Comparison of ENCODE assay signal across 10 cellular contexts in genomic region chr11:75557649-75558494, GRCh38. TPM values are rescaled to one million over a fixed set of nuclear protein-coding genes. Genes with fewer than 3 reads are reported as not detected.
DNase-seq lines count a peak whose midpoint lies in the region; ATAC-seq and TF ChIP-seq lines count a peak whose summit lies in the region.
"Had no signal": no experiment of that assay in that cellular context is flagged by ENCODE, and none has a peak within 500 bp of the region (broad histone marks: within the 10 kb centered on the region; RNA-seq: fewer than 3 reads in every experiment).

No MANE protein-coding gene starts in this region.

- no peaks in the 10 kb centered on the region for H3K9me3 ChIP-seq in adipocyte (ENCODE audit: control insufficient read depth, low read length)
- H3K9me3 ChIP-seq in HAP-1, result no peaks in the 10 kb centered on the region

- H3K36me3 ChIP-seq in BJ (ENCODE audit: control insufficient read depth, insufficient read depth, low read length), result no peaks in the 10 kb centered on the region
- no peaks in the 10 kb centered on the region for H3K36me3 ChIP-seq in adipocyte (ENCODE audit: control insufficient read depth, insufficient read depth, low read length, severe bottlenecking)
- H3K36me3 ChIP-seq in rectal smooth muscle tissue (ENCODE audit: control insufficient read depth, insufficient read depth, low read length), result no peaks in the 10 kb centered on the region
- H3K36me3 ChIP-seq in HAP-1 (replicated peaks), result no peaks in the 10 kb centered on the region

- POLR2A ChIA-PET in BJ (lab: Charles Lee), result interaction anchor here (0.6 kb wide), 1 partner anchor 129 kb away, joined by 4 read pairs; no protein-coding TSS in a partner anchor

- H3K4me3 ChIP-seq in BJ (ENCODE audit: low read depth, low read length) (no peak overlapping the region), adipocyte (ENCODE audit: low read length) (peak overlapping the region; percentile 70), rectal smooth muscle tissue (ENCODE audit: low read length) (peak overlapping the region; percentile 56), HAP-1 (no peak overlapping the region)

- TF ChIP-seq CTCF in BJ (IDR thresholded peaks at IDR 0.05; ENCODE audit: insufficient read depth, low read depth, low read length), result no peak
- TF ChIP-seq CTCF in foreskin keratinocyte (conservative IDR thresholded peaks at IDR 0.05), result no peak

- H3K9ac ChIP-seq in adipocyte (ENCODE audit: low read length) (peak overlapping the region; percentile 99), rectal smooth muscle tissue (ENCODE audit: low read length) (peak overlapping the region; percentile 28)

- CTCF ChIA-PET in BJ (lab: Yijun Ruan, JAX), result interaction anchor here (0.5 to 1.5 kb wide), 4 partner anchors 11 to 96 kb away, joined by 3 to 8 read pairs (median 4); no protein-coding TSS in a partner anchor

- H3K27me3 ChIP-seq in BJ (ENCODE audit: control insufficient read depth, insufficient read depth, low read length), result no peaks in the 10 kb centered on the region
- H3K27me3 ChIP-seq in adipocyte (replicated peaks; ENCODE audit: control insufficient read depth, insufficient read depth, low read length), result no peaks in the 10 kb centered on the region
- H3K27me3 ChIP-seq in foreskin keratinocyte, result no peaks in the 10 kb centered on the region
- no peaks in the 10 kb centered on the region for H3K27me3 ChIP-seq in rectal smooth muscle tissue (ENCODE audit: control insufficient read depth, insufficient read depth, low read length)
- H3K27me3 ChIP-seq in HAP-1 (ENCODE audit: low read depth), result no peaks in the 10 kb centered on the region

- DNase-seq in BJ (ENCODE audit: low read depth), result peak; percentile 68
- peak; percentile 97 for DNase-seq in adipocyte (ENCODE audit: low read depth)
- peak in 1 of 2 donors; percentile 55 for DNase-seq in foreskin keratinocyte
- DNase-seq in SIG-M5 (lab: John Stamatoyannopoulos, UW), result no peak
- DNase-seq in HAP-1 (ENCODE audit: low spot score in 2 of 2), result no peak
- no peak for DNase-seq in stimulated activated CD4-positive, alpha-beta T cell treated with anti-CD3 and anti-CD28 coated beads, Interleukin-2, amount 100 ng/mL, for 24 hours
- DNase-seq: central memory CD4-positive, alpha-beta T cell; DMS79 had no signal

- H3K27ac ChIP-seq in foreskin keratinocyte (no peak overlapping the region), rectal smooth muscle tissue (ENCODE audit: low read depth, low read length) (peak overlapping the region; percentile 96)

- ATAC-seq in foreskin keratinocyte (peak; percentile 30), GM21360 (IDR thresholded peaks at IDR 0.05; ENCODE audit: unreplicated experiment) (no peak)

- peaks cover 81% of the 10 kb centered on the region for H3K4me1 ChIP-seq in adipocyte (ENCODE audit: control insufficient read depth, insufficient read depth, low read length)
- H3K4me1 ChIP-seq in foreskin keratinocyte, result peaks cover 17% of the 10 kb centered on the region
- peaks cover 56% of the 10 kb centered on the region for H3K4me1 ChIP-seq in rectal smooth muscle tissue (ENCODE audit: control insufficient read depth, insufficient read depth, low read length)
- peaks cover 9% of the 10 kb centered on the region; the same call in 1 of the 2 replicates for H3K4me1 ChIP-seq in HAP-1

- in situ Hi-C loops in HAP-1 (cut with MboI; ENCODE audit: low sequenced_read_pairs), result no loop called here

RNA-seq across cellular contexts. Expression of gene SERPINH1, which starts 4.2 kb away (rescaled TPM):
- 1,158 and 1,604 TPM in 2 replicates for polyA plus RNA-seq in BJ (2011; rRNA removed)
- 433 and 530 TPM in 2 replicates for polyA minus RNA-seq in BJ (2011; rRNA and poly(A)+ RNA removed)
- 194 and 216 TPM in 2 replicates for total RNA-seq in foreskin keratinocyte
- polyA plus RNA-seq in foreskin keratinocyte, result 211 and 241 TPM in 2 replicates

RNA-seq across cellular contexts. Expression of gene GDPD5, which starts 32.1 kb away (rescaled TPM):
- 5.0 and 7.7 TPM in 2 replicates for polyA plus RNA-seq in BJ (2011; rRNA removed)
- 12.0 and 14.4 TPM in 2 replicates for polyA minus RNA-seq in BJ (2011; rRNA and poly(A)+ RNA removed)
- 6.4 and 11.1 TPM in 2 replicates for total RNA-seq in foreskin keratinocyte
- 5.1 and 8.5 TPM in 2 replicates for polyA plus RNA-seq in foreskin keratinocyte

Comparison
In these comparisons a context has a peak if more than half of its experiments do, and no peak if none do; other contexts are left out.
1. DNase-seq: peak in BJ (single experiment) and adipocyte (single experiment); none in SIG-M5 (single experiment), HAP-1 (0 of 2) and stimulated activated CD4-positive, alpha-beta T cell treated with anti-CD3 and anti-CD28 coated beads, Interleukin-2, amount 100 ng/mL, for 24 hours (0 of 2).
2. H3K4me3 ChIP-seq: peak in adipocyte (single experiment) and rectal smooth muscle tissue (single experiment); none in BJ (single experiment) and HAP-1 (single experiment).